Comparison of ENCODE assay signal across 2 cellular contexts in the genomic region with DNA sequence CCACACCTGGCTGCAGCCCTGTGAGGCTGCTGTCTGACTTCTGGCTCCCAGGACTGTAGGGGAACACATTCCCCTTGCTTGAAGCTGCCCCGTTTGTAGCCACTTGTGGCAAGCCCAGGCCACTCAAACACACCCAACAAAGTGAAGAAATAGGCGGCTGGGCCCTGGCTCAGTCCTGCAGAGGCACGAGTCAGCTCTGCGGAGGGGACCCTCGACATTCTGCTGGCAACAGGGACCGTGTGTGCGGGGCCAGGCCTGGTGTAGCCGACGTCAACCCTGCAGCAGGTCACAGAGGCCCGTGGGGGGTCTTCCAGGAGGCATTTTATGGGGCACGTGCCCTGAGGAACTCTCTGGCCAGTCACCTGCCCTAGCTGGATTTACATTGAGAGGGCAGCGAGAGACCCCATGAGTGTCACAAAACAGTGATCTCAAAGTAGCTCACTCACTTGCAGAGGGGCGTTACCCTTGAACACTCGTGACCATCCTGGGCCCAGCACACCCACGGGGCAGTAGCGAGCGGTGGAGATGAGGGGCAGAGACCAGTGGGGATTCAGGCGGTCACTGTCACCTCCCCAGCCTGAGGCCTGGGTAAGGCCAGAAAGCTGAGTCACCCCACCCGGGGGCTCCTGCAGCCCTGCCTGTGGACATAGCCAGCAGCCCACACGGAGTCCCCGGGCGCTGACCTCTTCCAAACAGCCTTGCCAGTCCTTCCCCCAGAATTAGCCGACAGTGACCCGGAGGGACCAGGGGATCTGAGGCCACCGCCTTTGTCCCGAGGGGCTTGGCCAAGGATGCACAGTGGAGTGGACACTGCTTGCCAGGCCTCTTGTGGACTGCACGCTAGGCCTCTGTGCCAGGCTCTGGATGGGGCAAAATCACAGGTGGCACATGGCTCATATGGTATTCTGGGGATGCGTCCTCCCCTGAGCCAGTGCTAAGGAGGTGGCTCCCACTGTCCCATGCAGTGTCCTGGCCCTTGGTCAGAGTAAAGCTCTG.
TF ChIP-seq lines count a peak whose summit lies in the region.

No MANE protein-coding gene starts in this region.

TF ChIP-seq in SK-N-SH, 30 proteins besides CTCF, POLR2A, EP300 and RAD21:
- TF ChIP-seq, protein P1, sequence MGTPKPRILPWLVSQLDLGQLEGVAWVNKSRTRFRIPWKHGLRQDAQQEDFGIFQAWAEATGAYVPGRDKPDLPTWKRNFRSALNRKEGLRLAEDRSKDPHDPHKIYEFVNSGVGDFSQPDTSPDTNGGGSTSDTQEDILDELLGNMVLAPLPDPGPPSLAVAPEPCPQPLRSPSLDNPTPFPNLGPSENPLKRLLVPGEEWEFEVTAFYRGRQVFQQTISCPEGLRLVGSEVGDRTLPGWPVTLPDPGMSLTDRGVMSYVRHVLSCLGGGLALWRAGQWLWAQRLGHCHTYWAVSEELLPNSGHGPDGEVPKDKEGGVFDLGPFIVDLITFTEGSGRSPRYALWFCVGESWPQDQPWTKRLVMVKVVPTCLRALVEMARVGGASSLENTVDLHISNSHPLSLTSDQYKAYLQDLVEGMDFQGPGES (IDR thresholded peaks at IDR 0.05; ENCODE audit: low read depth, low read length) = no peak
- TF ChIP-seq GABPA (IDR thresholded peaks at IDR 0.05; ENCODE audit: low read depth) (no peak), CHD2 (IDR thresholded peaks at IDR 0.05; ENCODE audit: low read length, partially characterized antibody) (no peak), POLR2AphosphoS5 (IDR thresholded peaks at IDR 0.05; ENCODE audit: low read depth, low read length) (no peak), TCF12 (IDR thresholded peaks at IDR 0.05) (no peak), SIN3A (IDR thresholded peaks at IDR 0.05; ENCODE audit: borderline replicate concordance, low read depth, low read length) (no peak), RXRA (IDR thresholded peaks at IDR 0.05; ENCODE audit: borderline replicate concordance, low read depth) (no peak), GATA2 (CRISPR knock-in tag; IDR thresholded peaks at IDR 0.05) (no peak), NFIC (IDR thresholded peaks at IDR 0.05; ENCODE audit: borderline replicate concordance) (no peak), EZH2phosphoT487 (IDR thresholded peaks at IDR 0.05; ENCODE audit: borderline replicate concordance, low read depth) (no peak), TAF1 (IDR thresholded peaks at IDR 0.05; ENCODE audit: borderline replicate concordance, low read depth, low read length) (no peak), SMC3 (IDR thresholded peaks at IDR 0.05; ENCODE audit: low read depth, low read length) (no peak)
- TF ChIP-seq, protein P2, sequence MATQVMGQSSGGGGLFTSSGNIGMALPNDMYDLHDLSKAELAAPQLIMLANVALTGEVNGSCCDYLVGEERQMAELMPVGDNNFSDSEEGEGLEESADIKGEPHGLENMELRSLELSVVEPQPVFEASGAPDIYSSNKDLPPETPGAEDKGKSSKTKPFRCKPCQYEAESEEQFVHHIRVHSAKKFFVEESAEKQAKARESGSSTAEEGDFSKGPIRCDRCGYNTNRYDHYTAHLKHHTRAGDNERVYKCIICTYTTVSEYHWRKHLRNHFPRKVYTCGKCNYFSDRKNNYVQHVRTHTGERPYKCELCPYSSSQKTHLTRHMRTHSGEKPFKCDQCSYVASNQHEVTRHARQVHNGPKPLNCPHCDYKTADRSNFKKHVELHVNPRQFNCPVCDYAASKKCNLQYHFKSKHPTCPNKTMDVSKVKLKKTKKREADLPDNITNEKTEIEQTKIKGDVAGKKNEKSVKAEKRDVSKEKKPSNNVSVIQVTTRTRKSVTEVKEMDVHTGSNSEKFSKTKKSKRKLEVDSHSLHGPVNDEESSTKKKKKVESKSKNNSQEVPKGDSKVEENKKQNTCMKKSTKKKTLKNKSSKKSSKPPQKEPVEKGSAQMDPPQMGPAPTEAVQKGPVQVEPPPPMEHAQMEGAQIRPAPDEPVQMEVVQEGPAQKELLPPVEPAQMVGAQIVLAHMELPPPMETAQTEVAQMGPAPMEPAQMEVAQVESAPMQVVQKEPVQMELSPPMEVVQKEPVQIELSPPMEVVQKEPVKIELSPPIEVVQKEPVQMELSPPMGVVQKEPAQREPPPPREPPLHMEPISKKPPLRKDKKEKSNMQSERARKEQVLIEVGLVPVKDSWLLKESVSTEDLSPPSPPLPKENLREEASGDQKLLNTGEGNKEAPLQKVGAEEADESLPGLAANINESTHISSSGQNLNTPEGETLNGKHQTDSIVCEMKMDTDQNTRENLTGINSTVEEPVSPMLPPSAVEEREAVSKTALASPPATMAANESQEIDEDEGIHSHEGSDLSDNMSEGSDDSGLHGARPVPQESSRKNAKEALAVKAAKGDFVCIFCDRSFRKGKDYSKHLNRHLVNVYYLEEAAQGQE (IDR thresholded peaks at IDR 0.05; ENCODE audit: low read depth, low read length) = no peak
- TF ChIP-seq, protein P3, sequence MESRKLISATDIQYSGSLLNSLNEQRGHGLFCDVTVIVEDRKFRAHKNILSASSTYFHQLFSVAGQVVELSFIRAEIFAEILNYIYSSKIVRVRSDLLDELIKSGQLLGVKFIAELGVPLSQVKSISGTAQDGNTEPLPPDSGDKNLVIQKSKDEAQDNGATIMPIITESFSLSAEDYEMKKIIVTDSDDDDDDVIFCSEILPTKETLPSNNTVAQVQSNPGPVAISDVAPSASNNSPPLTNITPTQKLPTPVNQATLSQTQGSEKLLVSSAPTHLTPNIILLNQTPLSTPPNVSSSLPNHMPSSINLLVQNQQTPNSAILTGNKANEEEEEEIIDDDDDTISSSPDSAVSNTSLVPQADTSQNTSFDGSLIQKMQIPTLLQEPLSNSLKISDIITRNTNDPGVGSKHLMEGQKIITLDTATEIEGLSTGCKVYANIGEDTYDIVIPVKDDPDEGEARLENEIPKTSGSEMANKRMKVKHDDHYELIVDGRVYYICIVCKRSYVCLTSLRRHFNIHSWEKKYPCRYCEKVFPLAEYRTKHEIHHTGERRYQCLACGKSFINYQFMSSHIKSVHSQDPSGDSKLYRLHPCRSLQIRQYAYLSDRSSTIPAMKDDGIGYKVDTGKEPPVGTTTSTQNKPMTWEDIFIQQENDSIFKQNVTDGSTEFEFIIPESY (IDR thresholded peaks at IDR 0.05; ENCODE audit: borderline replicate concordance, low read depth) = no peak

TF ChIP-seq in SK-N-SH treated with all-trans-retinoic acid at 6 μM for 48 hours, 23 proteins besides CTCF, POLR2A, EP300 and RAD21:
- TF ChIP-seq, protein P4, sequence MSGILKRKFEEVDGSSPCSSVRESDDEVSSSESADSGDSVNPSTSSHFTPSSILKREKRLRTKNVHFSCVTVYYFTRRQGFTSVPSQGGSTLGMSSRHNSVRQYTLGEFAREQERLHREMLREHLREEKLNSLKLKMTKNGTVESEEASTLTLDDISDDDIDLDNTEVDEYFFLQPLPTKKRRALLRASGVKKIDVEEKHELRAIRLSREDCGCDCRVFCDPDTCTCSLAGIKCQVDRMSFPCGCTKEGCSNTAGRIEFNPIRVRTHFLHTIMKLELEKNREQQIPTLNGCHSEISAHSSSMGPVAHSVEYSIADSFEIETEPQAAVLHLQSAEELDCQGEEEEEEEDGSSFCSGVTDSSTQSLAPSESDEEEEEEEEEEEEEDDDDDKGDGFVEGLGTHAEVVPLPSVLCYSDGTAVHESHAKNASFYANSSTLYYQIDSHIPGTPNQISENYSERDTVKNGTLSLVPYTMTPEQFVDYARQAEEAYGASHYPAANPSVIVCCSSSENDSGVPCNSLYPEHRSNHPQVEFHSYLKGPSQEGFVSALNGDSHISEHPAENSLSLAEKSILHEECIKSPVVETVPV (CRISPR knock-in tag; IDR thresholded peaks at IDR 0.05) = no peak
- TF ChIP-seq ARNTL (CRISPR knock-in tag; IDR thresholded peaks at IDR 0.05; ENCODE audit: borderline replicate concordance, low read depth) (no peak), ZC3H10 (CRISPR knock-in tag; IDR thresholded peaks at IDR 0.05) (no peak), GLIS3 (CRISPR knock-in tag; IDR thresholded peaks at IDR 0.05) (no peak), OSR1 (CRISPR knock-in tag; IDR thresholded peaks at IDR 0.05) (no peak), ZFP3 (CRISPR knock-in tag; IDR thresholded peaks at IDR 0.05) (no peak), BACH2 (CRISPR knock-in tag; IDR thresholded peaks at IDR 0.05; ENCODE audit: borderline replicate concordance) (no peak), ZNF8 (CRISPR knock-in tag; IDR thresholded peaks at IDR 0.05) (no peak), CSDC2 (CRISPR knock-in tag; IDR thresholded peaks at IDR 0.05) (no peak), ZNF565 (CRISPR knock-in tag; conservative IDR thresholded peaks at IDR 0.05; ENCODE audit: low read depth) (no peak)
- TF ChIP-seq, protein P5, sequence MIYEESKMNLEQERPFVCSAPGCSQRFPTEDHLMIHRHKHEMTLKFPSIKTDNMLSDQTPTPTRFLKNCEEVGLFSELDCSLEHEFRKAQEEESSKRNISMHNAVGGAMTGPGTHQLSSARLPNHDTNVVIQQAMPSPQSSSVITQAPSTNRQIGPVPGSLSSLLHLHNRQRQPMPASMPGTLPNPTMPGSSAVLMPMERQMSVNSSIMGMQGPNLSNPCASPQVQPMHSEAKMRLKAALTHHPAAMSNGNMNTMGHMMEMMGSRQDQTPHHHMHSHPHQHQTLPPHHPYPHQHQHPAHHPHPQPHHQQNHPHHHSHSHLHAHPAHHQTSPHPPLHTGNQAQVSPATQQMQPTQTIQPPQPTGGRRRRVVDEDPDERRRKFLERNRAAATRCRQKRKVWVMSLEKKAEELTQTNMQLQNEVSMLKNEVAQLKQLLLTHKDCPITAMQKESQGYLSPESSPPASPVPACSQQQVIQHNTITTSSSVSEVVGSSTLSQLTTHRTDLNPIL (CRISPR knock-in tag; IDR thresholded peaks at IDR 0.05; ENCODE audit: low read depth) = no peak
- TF ChIP-seq, protein P6, sequence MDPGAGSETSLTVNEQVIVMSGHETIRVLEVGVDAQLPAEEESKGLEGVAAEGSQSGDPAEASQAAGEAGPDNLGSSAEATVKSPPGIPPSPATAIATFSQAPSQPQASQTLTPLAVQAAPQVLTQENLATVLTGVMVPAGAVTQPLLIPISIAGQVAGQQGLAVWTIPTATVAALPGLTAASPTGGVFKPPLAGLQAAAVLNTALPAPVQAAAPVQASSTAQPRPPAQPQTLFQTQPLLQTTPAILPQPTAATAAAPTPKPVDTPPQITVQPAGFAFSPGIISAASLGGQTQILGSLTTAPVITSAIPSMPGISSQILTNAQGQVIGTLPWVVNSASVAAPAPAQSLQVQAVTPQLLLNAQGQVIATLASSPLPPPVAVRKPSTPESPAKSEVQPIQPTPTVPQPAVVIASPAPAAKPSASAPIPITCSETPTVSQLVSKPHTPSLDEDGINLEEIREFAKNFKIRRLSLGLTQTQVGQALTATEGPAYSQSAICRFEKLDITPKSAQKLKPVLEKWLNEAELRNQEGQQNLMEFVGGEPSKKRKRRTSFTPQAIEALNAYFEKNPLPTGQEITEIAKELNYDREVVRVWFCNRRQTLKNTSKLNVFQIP (CRISPR knock-in tag; IDR thresholded peaks at IDR 0.05; ENCODE audit: borderline replicate concordance, low read depth) = no peak
- TF ChIP-seq, protein P7, sequence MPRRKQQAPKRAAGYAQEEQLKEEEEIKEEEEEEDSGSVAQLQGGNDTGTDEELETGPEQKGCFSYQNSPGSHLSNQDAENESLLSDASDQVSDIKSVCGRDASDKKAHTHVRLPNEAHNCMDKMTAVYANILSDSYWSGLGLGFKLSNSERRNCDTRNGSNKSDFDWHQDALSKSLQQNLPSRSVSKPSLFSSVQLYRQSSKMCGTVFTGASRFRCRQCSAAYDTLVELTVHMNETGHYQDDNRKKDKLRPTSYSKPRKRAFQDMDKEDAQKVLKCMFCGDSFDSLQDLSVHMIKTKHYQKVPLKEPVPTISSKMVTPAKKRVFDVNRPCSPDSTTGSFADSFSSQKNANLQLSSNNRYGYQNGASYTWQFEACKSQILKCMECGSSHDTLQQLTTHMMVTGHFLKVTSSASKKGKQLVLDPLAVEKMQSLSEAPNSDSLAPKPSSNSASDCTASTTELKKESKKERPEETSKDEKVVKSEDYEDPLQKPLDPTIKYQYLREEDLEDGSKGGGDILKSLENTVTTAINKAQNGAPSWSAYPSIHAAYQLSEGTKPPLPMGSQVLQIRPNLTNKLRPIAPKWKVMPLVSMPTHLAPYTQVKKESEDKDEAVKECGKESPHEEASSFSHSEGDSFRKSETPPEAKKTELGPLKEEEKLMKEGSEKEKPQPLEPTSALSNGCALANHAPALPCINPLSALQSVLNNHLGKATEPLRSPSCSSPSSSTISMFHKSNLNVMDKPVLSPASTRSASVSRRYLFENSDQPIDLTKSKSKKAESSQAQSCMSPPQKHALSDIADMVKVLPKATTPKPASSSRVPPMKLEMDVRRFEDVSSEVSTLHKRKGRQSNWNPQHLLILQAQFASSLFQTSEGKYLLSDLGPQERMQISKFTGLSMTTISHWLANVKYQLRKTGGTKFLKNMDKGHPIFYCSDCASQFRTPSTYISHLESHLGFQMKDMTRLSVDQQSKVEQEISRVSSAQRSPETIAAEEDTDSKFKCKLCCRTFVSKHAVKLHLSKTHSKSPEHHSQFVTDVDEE (CRISPR knock-in tag; IDR thresholded peaks at IDR 0.05) = no peak
